Comparison of ENCODE assay signal across 10 cellular contexts in genomic region chr4:7807351-7807921, GRCh38.
DNase-seq lines count a peak whose midpoint lies in the region; ATAC-seq and TF ChIP-seq lines count a peak whose summit lies in the region.
"Had no signal": no experiment of that assay in that cellular context is flagged by ENCODE, and none has a peak within 500 bp of the region (broad histone marks: within the 10 kb centered on the region; RNA-seq: fewer than 3 reads in every experiment).

No MANE protein-coding gene starts in this region.

- H3K4me3 ChIP-seq in esophagus squamous epithelium (no peak overlapping the region), muscle layer of duodenum (ENCODE audit: low read depth in 1 of 2, low read length in 2 of 2) (no peak overlapping the region), transverse colon (no peak overlapping the region), MG63 (no peak overlapping the region)

- H3K4me1 ChIP-seq in esophagus squamous epithelium (peaks cover 0 to 80% (median 32%) of the 10 kb centered on the region in 3 donors), muscle layer of duodenum (ENCODE audit: control insufficient read depth in 1 of 2, insufficient read depth in 2 of 2, low read length in 2 of 2) (peaks cover 0 to 60% of the 10 kb centered on the region in 2 donors), transverse colon (peaks cover 16 to 69% (median 42%) of the 10 kb centered on the region in 4 donors)

- ATAC-seq in GM18870 (IDR thresholded peaks at IDR 0.05; ENCODE audit: unreplicated experiment): no peak
- ATAC-seq in GM21447 (IDR thresholded peaks at IDR 0.05; ENCODE audit: unreplicated experiment): no peak

- DNase-seq in SKM-1 treated with dmso at 0.1 percent for 144 hours (lab: John Stamatoyannopoulos, UW; ENCODE audit: unreplicated experiment) (peak; percentile 20), esophagus squamous epithelium (lab: John Stamatoyannopoulos, UW) (no peak), transverse colon (no peak), MG63 (no peak)
- DNase-seq: EL, KBM-7, T-helper 1 cell had no signal

- intact Hi-C loops in esophagus squamous epithelium (cut with DNase I): loop anchor here (10.0 kb wide), 1 partner anchor 117 kb away; no protein-coding TSS in a partner anchor
- intact Hi-C loops in transverse colon (cut with DNase I; ENCODE audit: low total_unique reads): loop anchor here (5.0 kb wide), 1 partner anchor 65 kb away; no protein-coding TSS in a partner anchor

- in situ Hi-C loops in transverse colon (cut with MboI; ENCODE audit: low pct_ligation_motif_present in 1 of 4, low pct_unique_long_range_greater_than_20kb in 1 of 4, low sequenced_read_pairs in 3 of 4): loop anchor here in 2 of 4 donors (10.0 kb wide), 1 partner anchor 177 kb away; no protein-coding TSS in a partner anchor

- H3K9me3 ChIP-seq in esophagus squamous epithelium (peaks cover 0 to 9% (median 0%) of the 10 kb centered on the region in 3 donors), muscle layer of duodenum (ENCODE audit: control insufficient read depth in 1 of 2, low read length in 2 of 2) (no peaks in the 10 kb centered on the region), transverse colon (no peaks in the 10 kb centered on the region), MG63 (peaks cover 10% of the 10 kb centered on the region)

- 59 to 70% methylated on average over 8 to 9 of the region's 12 CpGs for WGBS in esophagus squamous epithelium, 2 donors
- WGBS in transverse colon (ENCODE audit: low coverage in 1 of 2), 2 donors: 70 to 71% methylated on average over 7 to 12 of the region's 12 CpGs

- no peak for TF ChIP-seq CTCF in esophagus squamous epithelium (IDR thresholded peaks at IDR 0.05)
- no peak for TF ChIP-seq CTCF in transverse colon (IDR thresholded peaks at IDR 0.05)

- H3K27ac ChIP-seq in esophagus squamous epithelium (peak overlapping the region; percentile 46 to 88 (median 76)), muscle layer of duodenum (ENCODE audit: low read length) (peak overlapping the region; percentile 68), transverse colon (peak overlapping the region; percentile 66 to 85 (median 81))

- peaks cover 0 to 54% (median 0%) of the 10 kb centered on the region in 3 donors for H3K36me3 ChIP-seq in esophagus squamous epithelium
- H3K36me3 ChIP-seq in muscle layer of duodenum (ENCODE audit: control insufficient read depth in 1 of 2, insufficient read depth in 2 of 2, low read length in 2 of 2): peaks cover 0 to 3% of the 10 kb centered on the region in 2 donors
- H3K36me3 ChIP-seq in transverse colon: no peaks in the 10 kb centered on the region
- peaks cover 57% of the 10 kb centered on the region for H3K36me3 ChIP-seq in MG63

- H3K27me3 ChIP-seq in esophagus squamous epithelium (no peaks in the 10 kb centered on the region), muscle layer of duodenum (ENCODE audit: low read depth, low read length) (no peaks in the 10 kb centered on the region), transverse colon (no peaks in the 10 kb centered on the region), MG63 (no peaks in the 10 kb centered on the region)

- TF ChIP-seq POLR2A in esophagus squamous epithelium (IDR thresholded peaks at IDR 0.05) (no peak), transverse colon (IDR thresholded peaks at IDR 0.05) (no peak)

- no peak for TF ChIP-seq EP300 in transverse colon (IDR thresholded peaks at IDR 0.05; ENCODE audit: low read depth)
